24 cellular contexts compared by ENCODE assay signal in genomic region chr2:76506538-76506937, GRCh38.
DNase-seq lines count a peak whose midpoint lies in the region; ATAC-seq and TF ChIP-seq lines count a peak whose summit lies in the region.
"Had no signal": no experiment of that assay in that cellular context is flagged by ENCODE, and none has a peak within 500 bp of the region (broad histone marks: within the 10 kb centered on the region; RNA-seq: fewer than 3 reads in every experiment).

No MANE protein-coding gene starts in this region.

- intact Hi-C loops in PC-3 (cut with micrococcal nuclease), result no loop called here
- intact Hi-C loops in heart right ventricle (cut with DNase I), result no loop called here

- H3K27ac ChIP-seq in PC-3 (ENCODE audit: low read length), result no peak overlapping the region
- H3K27ac ChIP-seq in heart right ventricle, result no peak overlapping the region
- H3K27ac ChIP-seq: GM23248, KMS-11, RWPE1, SK-N-MC had no signal

- H3F3A ChIP-seq in PC-3 (ENCODE audit: low read length, unreplicated experiment), result no peaks in the 10 kb centered on the region

- H4K20me1 ChIP-seq in PC-3 (ENCODE audit: low read length), result no peaks in the 10 kb centered on the region

- 87 to 92% methylated on average over 6 of the region's 6 CpGs for WGBS in heart right ventricle, 2 donors

- no peak overlapping the region for H3K4me2 ChIP-seq in PC-3 (ENCODE audit: low read length)
- H3K4me2 ChIP-seq: KMS-11 had no signal

- H3K36me3 ChIP-seq in PC-3 (ENCODE audit: low read depth, low read length) (no peaks in the 10 kb centered on the region), heart right ventricle (no peaks in the 10 kb centered on the region)

- no peak for ATAC-seq in PC-3
- no peak for ATAC-seq in GM21529 (IDR thresholded peaks at IDR 0.05; ENCODE audit: unreplicated experiment)
- ATAC-seq in HG03139 (IDR thresholded peaks at IDR 0.05; ENCODE audit: unreplicated experiment), result no peak
- no peak for ATAC-seq in heart right ventricle
- ATAC-seq: Panc1 had no signal

- BruUV-seq in PC-3 (replicated peaks; lab: Mats Ljungman, UMichigan), result no TSS peak

- TF ChIP-seq CTCF in PC-3 (conservative IDR thresholded peaks at IDR 0.05; ENCODE audit: low read depth, low read length) (no peak), heart right ventricle (IDR thresholded peaks at IDR 0.05) (no peak)

- no peaks in the 10 kb centered on the region for H3K4me1 ChIP-seq in PC-3 (ENCODE audit: insufficient read depth, low read length)
- no peaks in the 10 kb centered on the region for H3K4me1 ChIP-seq in heart right ventricle

- DNase-seq in DMS53 (lab: John Stamatoyannopoulos, UW), result peak; percentile 83
- peak; percentile 25 for DNase-seq in H4 (ENCODE audit: low spot score)
- peak; percentile 12 for DNase-seq in PC-3
- DNase-seq in renal cortical epithelial cell (ENCODE audit: low read depth), result peak; percentile 2
- DNase-seq in heart right ventricle, result no peak
- DNase-seq: C1 segment of cervical spinal cord; CD4-positive, alpha-beta memory T cell; COR-L47; DMS79 treated with DMSO at 0.1 percent for 48 hours; GM23248; NCI-H1048; NCI-H1417; NCI-H1694; NCI-H2029 treated with DMSO at 0.1 percent for 48 hours; NCI-H2227 treated with DMSO at 0.1 percent for 48 hours; NCI-H510A; NCI-H69; SIG-M5 had no signal

- no peaks in the 10 kb centered on the region for H3K9me3 ChIP-seq in PC-3 (ENCODE audit: low read length)
- no peaks in the 10 kb centered on the region for H3K9me3 ChIP-seq in heart right ventricle

- H3K79me2 ChIP-seq in PC-3 (ENCODE audit: low read length), result no peaks in the 10 kb centered on the region

- H3K27me3 ChIP-seq in PC-3 (ENCODE audit: low read length) (no peaks in the 10 kb centered on the region), heart right ventricle (no peaks in the 10 kb centered on the region)

- no peak overlapping the region for H2AFZ ChIP-seq in PC-3 (ENCODE audit: low read length)
- H2AFZ ChIP-seq: GM23248 had no signal

- H3K9me2 ChIP-seq in PC-3 (replicated peaks; ENCODE audit: low read length), result no peaks in the 10 kb centered on the region

- CTCF ChIA-PET in PC-3 (lab: Charles Lee), result no interaction called here

- no peak overlapping the region for H3K9ac ChIP-seq in PC-3 (ENCODE audit: low read length)
- H3K9ac ChIP-seq: GM23248, KMS-11 had no signal

- POLR2A ChIA-PET in PC-3 (lab: Charles Lee; ENCODE audit: unreplicated experiment), result no interaction called here

- H3K4me3 ChIP-seq in PC-3 (ENCODE audit: low read length) (no peak overlapping the region), heart right ventricle (no peak overlapping the region)
- H3K4me3 ChIP-seq: GM23248, SK-N-MC had no signal

Comparison
In these comparisons a context has a peak if more than half of its experiments do, and no peak if none do; other contexts are left out.
1. DNase-seq: peak in DMS53 (single experiment), H4 (single experiment), PC-3 (single experiment) and renal cortical epithelial cell (single experiment); none in heart right ventricle (0 of 2).